1 cellular context compared by ENCODE assay signal in the genomic region with DNA sequence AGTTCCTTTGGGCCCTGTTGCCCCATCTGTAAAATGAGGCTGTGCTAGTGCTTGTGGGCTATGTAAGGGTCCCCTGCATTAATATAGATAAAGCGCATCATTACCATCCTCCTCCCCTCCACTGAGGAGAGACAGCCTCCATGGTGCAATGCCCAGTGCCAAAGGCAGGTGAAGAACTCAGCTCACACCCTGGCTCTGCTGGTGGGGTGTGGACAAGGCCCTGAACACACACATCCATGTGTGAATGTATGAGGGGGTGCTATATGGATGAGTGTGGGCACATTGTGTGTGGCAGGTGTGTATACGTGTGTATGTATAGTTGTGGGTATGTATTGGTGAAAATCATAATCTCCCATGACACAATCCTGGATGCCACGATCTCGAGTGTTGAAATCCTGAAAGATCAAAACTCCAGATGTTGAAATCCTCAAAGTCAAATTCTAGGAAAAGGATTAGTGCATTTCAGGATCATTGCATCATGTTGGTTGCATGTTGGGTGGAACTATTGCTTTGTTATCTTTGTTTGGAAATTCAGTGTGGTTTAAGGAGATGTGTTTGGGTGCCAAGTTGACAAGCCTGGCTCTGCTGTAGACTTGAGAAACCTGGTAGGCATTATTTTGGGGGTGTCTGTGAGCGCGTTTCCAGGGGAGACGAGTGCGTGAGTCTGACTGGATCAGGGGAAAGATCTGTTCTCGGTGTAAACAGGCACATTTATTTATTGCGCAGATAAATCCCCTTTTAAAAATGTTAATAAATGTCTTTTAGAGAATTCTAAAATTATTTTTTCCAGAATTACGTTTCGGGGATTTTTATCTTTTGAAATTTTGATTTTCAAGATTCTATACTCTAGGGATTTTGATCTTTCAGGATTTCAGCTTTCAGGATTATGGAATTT.
TF ChIP-seq lines count a peak whose summit lies in the region.

No MANE protein-coding gene starts in this region.

TF ChIP-seq in K562, 482 proteins besides CTCF, POLR2A, EP300 and RAD21 (continued from another document and continues in another):
- TF ChIP-seq, protein P1, sequence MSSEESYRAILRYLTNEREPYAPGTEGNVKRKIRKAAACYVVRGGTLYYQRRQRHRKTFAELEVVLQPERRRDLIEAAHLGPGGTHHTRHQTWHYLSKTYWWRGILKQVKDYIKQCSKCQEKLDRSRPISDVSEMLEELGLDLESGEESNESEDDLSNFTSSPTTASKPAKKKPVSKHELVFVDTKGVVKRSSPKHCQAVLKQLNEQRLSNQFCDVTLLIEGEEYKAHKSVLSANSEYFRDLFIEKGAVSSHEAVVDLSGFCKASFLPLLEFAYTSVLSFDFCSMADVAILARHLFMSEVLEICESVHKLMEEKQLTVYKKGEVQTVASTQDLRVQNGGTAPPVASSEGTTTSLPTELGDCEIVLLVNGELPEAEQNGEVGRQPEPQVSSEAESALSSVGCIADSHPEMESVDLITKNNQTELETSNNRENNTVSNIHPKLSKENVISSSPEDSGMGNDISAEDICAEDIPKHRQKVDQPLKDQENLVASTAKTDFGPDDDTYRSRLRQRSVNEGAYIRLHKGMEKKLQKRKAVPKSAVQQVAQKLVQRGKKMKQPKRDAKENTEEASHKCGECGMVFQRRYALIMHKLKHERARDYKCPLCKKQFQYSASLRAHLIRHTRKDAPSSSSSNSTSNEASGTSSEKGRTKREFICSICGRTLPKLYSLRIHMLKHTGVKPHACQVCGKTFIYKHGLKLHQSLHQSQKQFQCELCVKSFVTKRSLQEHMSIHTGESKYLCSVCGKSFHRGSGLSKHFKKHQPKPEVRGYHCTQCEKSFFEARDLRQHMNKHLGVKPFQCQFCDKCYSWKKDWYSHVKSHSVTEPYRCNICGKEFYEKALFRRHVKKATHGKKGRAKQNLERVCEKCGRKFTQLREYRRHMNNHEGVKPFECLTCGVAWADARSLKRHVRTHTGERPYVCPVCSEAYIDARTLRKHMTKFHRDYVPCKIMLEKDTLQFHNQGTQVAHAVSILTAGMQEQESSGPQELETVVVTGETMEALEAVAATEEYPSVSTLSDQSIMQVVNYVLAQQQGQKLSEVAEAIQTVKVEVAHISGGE (CRISPR knock-in tag; IDR thresholded peaks at IDR 0.05), result no peak
- peak; percentile 60 for TF ChIP-seq HDAC3 (IDR thresholded peaks at IDR 0.05; ENCODE audit: borderline replicate concordance, partially characterized antibody)
- peak; percentile 89 for TF ChIP-seq SOX6 (IDR thresholded peaks at IDR 0.05)
- no peak for TF ChIP-seq ZNF224 (CRISPR knock-in tag; IDR thresholded peaks at IDR 0.05)
- TF ChIP-seq TRIM24 (IDR thresholded peaks at IDR 0.05), result peak; percentile 95 to 99
- TF ChIP-seq, protein P2, sequence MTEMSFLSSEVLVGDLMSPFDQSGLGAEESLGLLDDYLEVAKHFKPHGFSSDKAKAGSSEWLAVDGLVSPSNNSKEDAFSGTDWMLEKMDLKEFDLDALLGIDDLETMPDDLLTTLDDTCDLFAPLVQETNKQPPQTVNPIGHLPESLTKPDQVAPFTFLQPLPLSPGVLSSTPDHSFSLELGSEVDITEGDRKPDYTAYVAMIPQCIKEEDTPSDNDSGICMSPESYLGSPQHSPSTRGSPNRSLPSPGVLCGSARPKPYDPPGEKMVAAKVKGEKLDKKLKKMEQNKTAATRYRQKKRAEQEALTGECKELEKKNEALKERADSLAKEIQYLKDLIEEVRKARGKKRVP (CRISPR knock-in tag; IDR thresholded peaks at IDR 0.05), result peak; percentile 97
- peak; percentile 83 for TF ChIP-seq JUND (IDR thresholded peaks at IDR 0.05; ENCODE audit: borderline replicate concordance, low read depth, low read length)
- TF ChIP-seq JUND (tag; IDR thresholded peaks at IDR 0.05; ENCODE audit: borderline replicate concordance, low read depth, low read length), result peak; percentile 53; the same call in 1 of the 3 replicates
- TF ChIP-seq ZNF324 (CRISPR knock-in tag; IDR thresholded peaks at IDR 0.05), result no peak
- no peak for TF ChIP-seq ZNF431 (CRISPR knock-in tag; IDR thresholded peaks at IDR 0.05)
- TF ChIP-seq KLF10 (CRISPR knock-in tag; IDR thresholded peaks at IDR 0.05), result no peak
- TF ChIP-seq NR2C2 (CRISPR knock-in tag; IDR thresholded peaks at IDR 0.05), result no peak
- TF ChIP-seq NR2C2 (tag; IDR thresholded peaks at IDR 0.05), result peak; percentile 29
- TF ChIP-seq KDM1A (IDR thresholded peaks at IDR 0.05), result no peak
- TF ChIP-seq MTA3 (IDR thresholded peaks at IDR 0.05; ENCODE audit: borderline replicate concordance), result peak; percentile 39; the same call in 1 of the 2 replicates
- no peak for TF ChIP-seq ILK (tag; IDR thresholded peaks at IDR 0.05; ENCODE audit: borderline replicate concordance, low read depth)
- peak; percentile 74 for TF ChIP-seq MEIS2 (IDR thresholded peaks at IDR 0.05; ENCODE audit: partially characterized antibody)
- peak; percentile 84 for TF ChIP-seq CTBP1 (IDR thresholded peaks at IDR 0.05; ENCODE audit: borderline replicate concordance)
- peak; percentile 44 for TF ChIP-seq TAL1 (IDR thresholded peaks at IDR 0.05)
- TF ChIP-seq CHD1 (IDR thresholded peaks at IDR 0.05; ENCODE audit: low read length), result no peak
- TF ChIP-seq ZNF24 (IDR thresholded peaks at IDR 0.05), result peak; percentile 62; the same call in 1 of the 2 replicates
- TF ChIP-seq TBL1XR1 (IDR thresholded peaks at IDR 0.05; ENCODE audit: low read length in 2 of 2), result peak in 1 of 2 experiments; percentile 79; a peak in 1 of 4 replicates
- TF ChIP-seq CHD4 (IDR thresholded peaks at IDR 0.05; ENCODE audit: insufficient read depth, insufficient replicate concordance, low read depth, low read length, poor library complexity, severe bottlenecking), result no peak
- peak; percentile 86; the same call in 1 of the 2 replicates for TF ChIP-seq SMARCA4 (IDR thresholded peaks at IDR 0.05)
- no peak for TF ChIP-seq ZNF77 (CRISPR knock-in tag; IDR thresholded peaks at IDR 0.05)
- no peak for TF ChIP-seq PML (IDR thresholded peaks at IDR 0.05; ENCODE audit: low read length)
- no peak for TF ChIP-seq ZNF197 (CRISPR knock-in tag; IDR thresholded peaks at IDR 0.05; ENCODE audit: low read depth)
- TF ChIP-seq TEAD4 (IDR thresholded peaks at IDR 0.05; ENCODE audit: low read length), result peak; percentile 54; the same call in 1 of the 2 replicates
- TF ChIP-seq TEAD4 (CRISPR knock-in tag; IDR thresholded peaks at IDR 0.05; ENCODE audit: borderline replicate concordance), result no peak
- peak; percentile 64 for TF ChIP-seq CXXC5 (CRISPR knock-in tag; IDR thresholded peaks at IDR 0.05)
- no peak for TF ChIP-seq ZNF121 (CRISPR knock-in tag; conservative IDR thresholded peaks at IDR 0.05)
- TF ChIP-seq, protein P3, sequence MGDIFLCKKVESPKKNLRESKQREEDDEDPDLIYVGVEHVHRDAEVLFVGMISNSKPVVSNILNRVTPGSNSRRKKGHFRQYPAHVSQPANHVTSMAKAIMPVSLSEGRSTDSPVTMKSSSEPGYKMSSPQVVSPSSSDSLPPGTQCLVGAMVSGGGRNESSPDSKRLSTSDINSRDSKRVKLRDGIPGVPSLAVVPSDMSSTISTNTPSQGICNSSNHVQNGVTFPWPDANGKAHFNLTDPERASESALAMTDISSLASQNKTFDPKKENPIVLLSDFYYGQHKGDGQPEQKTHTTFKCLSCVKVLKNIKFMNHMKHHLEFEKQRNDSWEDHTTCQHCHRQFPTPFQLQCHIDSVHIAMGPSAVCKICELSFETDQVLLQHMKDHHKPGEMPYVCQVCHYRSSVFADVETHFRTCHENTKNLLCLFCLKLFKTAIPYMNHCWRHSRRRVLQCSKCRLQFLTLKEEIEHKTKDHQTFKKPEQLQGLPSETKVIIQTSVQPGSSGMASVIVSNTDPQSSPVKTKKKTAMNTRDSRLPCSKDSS (IDR thresholded peaks at IDR 0.05; ENCODE audit: low read depth, partially characterized antibody), result no peak
- peak; percentile 44; the same call in 1 of the 2 replicates for TF ChIP-seq HDAC8 (tag; IDR thresholded peaks at IDR 0.05)
- no peak for TF ChIP-seq CSDE1 (IDR thresholded peaks at IDR 0.05)
- TF ChIP-seq, protein P4, sequence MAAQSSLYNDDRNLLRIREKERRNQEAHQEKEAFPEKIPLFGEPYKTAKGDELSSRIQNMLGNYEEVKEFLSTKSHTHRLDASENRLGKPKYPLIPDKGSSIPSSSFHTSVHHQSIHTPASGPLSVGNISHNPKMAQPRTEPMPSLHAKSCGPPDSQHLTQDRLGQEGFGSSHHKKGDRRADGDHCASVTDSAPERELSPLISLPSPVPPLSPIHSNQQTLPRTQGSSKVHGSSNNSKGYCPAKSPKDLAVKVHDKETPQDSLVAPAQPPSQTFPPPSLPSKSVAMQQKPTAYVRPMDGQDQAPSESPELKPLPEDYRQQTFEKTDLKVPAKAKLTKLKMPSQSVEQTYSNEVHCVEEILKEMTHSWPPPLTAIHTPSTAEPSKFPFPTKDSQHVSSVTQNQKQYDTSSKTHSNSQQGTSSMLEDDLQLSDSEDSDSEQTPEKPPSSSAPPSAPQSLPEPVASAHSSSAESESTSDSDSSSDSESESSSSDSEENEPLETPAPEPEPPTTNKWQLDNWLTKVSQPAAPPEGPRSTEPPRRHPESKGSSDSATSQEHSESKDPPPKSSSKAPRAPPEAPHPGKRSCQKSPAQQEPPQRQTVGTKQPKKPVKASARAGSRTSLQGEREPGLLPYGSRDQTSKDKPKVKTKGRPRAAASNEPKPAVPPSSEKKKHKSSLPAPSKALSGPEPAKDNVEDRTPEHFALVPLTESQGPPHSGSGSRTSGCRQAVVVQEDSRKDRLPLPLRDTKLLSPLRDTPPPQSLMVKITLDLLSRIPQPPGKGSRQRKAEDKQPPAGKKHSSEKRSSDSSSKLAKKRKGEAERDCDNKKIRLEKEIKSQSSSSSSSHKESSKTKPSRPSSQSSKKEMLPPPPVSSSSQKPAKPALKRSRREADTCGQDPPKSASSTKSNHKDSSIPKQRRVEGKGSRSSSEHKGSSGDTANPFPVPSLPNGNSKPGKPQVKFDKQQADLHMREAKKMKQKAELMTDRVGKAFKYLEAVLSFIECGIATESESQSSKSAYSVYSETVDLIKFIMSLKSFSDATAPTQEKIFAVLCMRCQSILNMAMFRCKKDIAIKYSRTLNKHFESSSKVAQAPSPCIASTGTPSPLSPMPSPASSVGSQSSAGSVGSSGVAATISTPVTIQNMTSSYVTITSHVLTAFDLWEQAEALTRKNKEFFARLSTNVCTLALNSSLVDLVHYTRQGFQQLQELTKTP (IDR thresholded peaks at IDR 0.05; ENCODE audit: low read depth in 1 of 2, partially characterized antibody in 2 of 2), result peak in 1 of 2 experiments; percentile 54
- TF ChIP-seq BCOR (IDR thresholded peaks at IDR 0.05), result no peak; the same call in 1 of the 2 replicates
- TF ChIP-seq ZNF584 (CRISPR knock-in tag; IDR thresholded peaks at IDR 0.05; ENCODE audit: low read depth), result peak; percentile 20; the same call in 1 of the 2 replicates
- 0 out of 2 replicates have a peak, but pooled peaks have one; percentile 23 for TF ChIP-seq TARDBP (IDR thresholded peaks at IDR 0.05)
- TF ChIP-seq HNRNPK (IDR thresholded peaks at IDR 0.05; ENCODE audit: low read depth, low read length, poor library complexity, severe bottlenecking), result no peak
- TF ChIP-seq MECOM (CRISPR knock-in tag; IDR thresholded peaks at IDR 0.05), result no peak
- TF ChIP-seq ETV1 (tag; conservative IDR thresholded peaks at IDR 0.05; ENCODE audit: low read depth), result 0 out of 2 replicates have a peak, but pooled peaks have one; percentile 20
- TF ChIP-seq MTF1 (CRISPR knock-in tag; IDR thresholded peaks at IDR 0.05; ENCODE audit: borderline replicate concordance), result no peak
- no peak for TF ChIP-seq U2AF1 (optimal IDR thresholded peaks at IDR 0.05; ENCODE audit: low read depth, low read length)
- TF ChIP-seq, protein P5, sequence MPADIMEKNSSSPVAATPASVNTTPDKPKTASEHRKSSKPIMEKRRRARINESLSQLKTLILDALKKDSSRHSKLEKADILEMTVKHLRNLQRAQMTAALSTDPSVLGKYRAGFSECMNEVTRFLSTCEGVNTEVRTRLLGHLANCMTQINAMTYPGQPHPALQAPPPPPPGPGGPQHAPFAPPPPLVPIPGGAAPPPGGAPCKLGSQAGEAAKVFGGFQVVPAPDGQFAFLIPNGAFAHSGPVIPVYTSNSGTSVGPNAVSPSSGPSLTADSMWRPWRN (IDR thresholded peaks at IDR 0.05; ENCODE audit: low read depth), result peak; percentile 77
- TF ChIP-seq ZNF175 (CRISPR knock-in tag; IDR thresholded peaks at IDR 0.05; ENCODE audit: low read depth), result 0 out of 2 replicates have a peak, but pooled peaks have one; percentile 62
- TF ChIP-seq ZNF644 (tag; IDR thresholded peaks at IDR 0.05; ENCODE audit: low read depth), result 0 out of 2 replicates have a peak, but pooled peaks have one; percentile 8
- peak; percentile 26; the same call in 1 of the 2 replicates for TF ChIP-seq SMARCC2 (IDR thresholded peaks at IDR 0.05; ENCODE audit: low read depth)
- peak; percentile 36 for TF ChIP-seq FOSL1 (tag; conservative IDR thresholded peaks at IDR 0.05)
- TF ChIP-seq EP400 (IDR thresholded peaks at IDR 0.05), result peak; percentile 57
- peak in 1 of 2 experiments; percentile 90; a peak in 2 of 4 replicates for TF ChIP-seq RCOR1 (IDR thresholded peaks at IDR 0.05; ENCODE audit: borderline replicate concordance in 1 of 2, low read depth in 2 of 2, low read length in 2 of 2)
- TF ChIP-seq STAT5A (IDR thresholded peaks at IDR 0.05; ENCODE audit: borderline replicate concordance, low read length), result peak; percentile 49; the same call in 1 of the 2 replicates
- TF ChIP-seq NBN (IDR thresholded peaks at IDR 0.05; ENCODE audit: low read depth), result peak; percentile 44; the same call in 1 of the 2 replicates
- TF ChIP-seq, protein P6, sequence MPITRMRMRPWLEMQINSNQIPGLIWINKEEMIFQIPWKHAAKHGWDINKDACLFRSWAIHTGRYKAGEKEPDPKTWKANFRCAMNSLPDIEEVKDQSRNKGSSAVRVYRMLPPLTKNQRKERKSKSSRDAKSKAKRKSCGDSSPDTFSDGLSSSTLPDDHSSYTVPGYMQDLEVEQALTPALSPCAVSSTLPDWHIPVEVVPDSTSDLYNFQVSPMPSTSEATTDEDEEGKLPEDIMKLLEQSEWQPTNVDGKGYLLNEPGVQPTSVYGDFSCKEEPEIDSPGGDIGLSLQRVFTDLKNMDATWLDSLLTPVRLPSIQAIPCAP (CRISPR knock-in tag; IDR thresholded peaks at IDR 0.05; ENCODE audit: borderline replicate concordance), result no peak
- TF ChIP-seq MTA1 (IDR thresholded peaks at IDR 0.05; ENCODE audit: borderline replicate concordance), result peak; percentile 69; the same call in 1 of the 2 replicates
- TF ChIP-seq ZNF165 (CRISPR knock-in tag; IDR thresholded peaks at IDR 0.05; ENCODE audit: borderline replicate concordance), result no peak
- TF ChIP-seq DDX20 (tag; IDR thresholded peaks at IDR 0.05; ENCODE audit: low read depth), result no peak
- peak; percentile 91 for TF ChIP-seq ATF7 (IDR thresholded peaks at IDR 0.05)
- TF ChIP-seq DPF2 (IDR thresholded peaks at IDR 0.05), result peak; percentile 79; the same call in 1 of the 2 replicates
- no peak for TF ChIP-seq SAP30 (IDR thresholded peaks at IDR 0.05; ENCODE audit: borderline replicate concordance, insufficient read depth, low read depth, low read length, poor library complexity, severe bottlenecking)
- peak; percentile 83 for TF ChIP-seq ZSCAN32 (CRISPR knock-in tag; IDR thresholded peaks at IDR 0.05)
- no peak for TF ChIP-seq ZFP30 (CRISPR knock-in tag; IDR thresholded peaks at IDR 0.05; ENCODE audit: borderline replicate concordance)
- no peak for TF ChIP-seq ZFPM2 (CRISPR knock-in tag; IDR thresholded peaks at IDR 0.05)
- no peak for TF ChIP-seq ZC3H11A (IDR thresholded peaks at IDR 0.05; ENCODE audit: low read depth, low read length)
- TF ChIP-seq ARID1B (IDR thresholded peaks at IDR 0.05), result peak; percentile 81; the same call in 1 of the 2 replicates
- peak; percentile 93; the same call in 1 of the 2 replicates for TF ChIP-seq LEF1 (IDR thresholded peaks at IDR 0.05)
